ENCODE assay signal across 18 cellular contexts in the genomic region with DNA sequence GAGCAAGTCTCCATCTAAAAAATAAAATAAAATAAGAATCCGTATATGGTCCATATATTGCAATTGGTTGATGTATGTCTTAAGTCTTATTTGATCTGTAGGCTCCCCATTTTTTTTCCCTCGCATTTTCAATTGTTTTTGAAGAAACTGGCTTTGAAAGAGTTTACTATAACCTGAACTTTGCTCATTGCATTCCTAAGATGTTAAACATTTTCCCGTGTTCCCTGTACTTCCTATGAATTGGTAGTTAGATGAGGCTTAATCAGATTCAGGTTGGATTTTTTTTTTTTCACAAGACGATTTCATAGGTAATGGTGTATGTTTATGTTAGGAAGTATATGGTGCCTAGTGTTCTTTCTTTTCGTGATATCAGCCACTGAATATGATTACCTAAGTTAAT. TPM values are rescaled to one million over a fixed set of nuclear protein-coding genes. Genes with fewer than 3 reads are reported as not detected.
A peak's percentile ranks its signal among the peaks of the same experiment; 100 is the strongest.
DNase-seq lines count a peak whose midpoint lies in the region; ATAC-seq and TF ChIP-seq lines count a peak whose summit lies in the region.
"Had no signal": no experiment of that assay in that cellular context is flagged by ENCODE, and none has a peak within 500 bp of the region (broad histone marks: within the 10 kb centered on the region; RNA-seq: fewer than 3 reads in every experiment).

No MANE protein-coding gene starts in this region.

- TF ChIP-seq CTCF in epithelial cell of esophagus (IDR thresholded peaks at IDR 0.05; ENCODE audit: insufficient read depth, low read depth, low read length, missing control alignments) = no peak

- in situ Hi-C loops in Caki2 (cut with HindIII; ENCODE audit: low pct_unique_long_range_greater_than_20kb, low sequenced_read_pairs) = no loop called here

- no peak overlapping the region for H3K4me3 ChIP-seq in epithelial cell of esophagus (ENCODE audit: low read length)
- H3K4me3 ChIP-seq: K562, SK-N-MC had no signal

- no peak for ATAC-seq in HG03196 (IDR thresholded peaks at IDR 0.05; ENCODE audit: unreplicated experiment)
- ATAC-seq: K562 had no signal

- DNase-seq in Caki2 (ENCODE audit: low read depth) (peak; percentile 43), NCI-H226 (peak; percentile 15), epithelial cell of esophagus (ENCODE audit: low read depth) (peak; percentile 45), kidney tubule cell (ENCODE audit: low spot score) (peak; percentile 63), DMS114 treated with DMSO at 0.1 percent for 48 hours (lab: John Stamatoyannopoulos, UW; ENCODE audit: unreplicated experiment) (no peak), midbrain (lab: John Stamatoyannopoulos, UW) (no peak), dedifferentiated amniotic fluid mesenchymal stem cell (ENCODE audit: extremely low spot score) (no peak)
- DNase-seq: NCI-H1105 treated with DMSO at 0.1 percent for 48 hours; NCI-H1694; NCI-H2081 treated with DMSO at 0.1 percent for 48 hours; NCI-H510A; NCI-H748 treated with DMSO at 0.1 percent for 48 hours; NK-92 treated with Interleukin-12 subunit alpha and Interleukin-12 subunit beta, amount 100 ng/mL, for 24 hours; SHP77 had no signal

RNA-seq across cellular contexts. Expression of a gene that starts 3.3 kb away (rescaled TPM):
- 0.37 TPM in 1 of 2 replicates, not detected in the other for total RNA-seq in Caki2 (2014; rRNA removed; shearing (Covaris generic); ENCODE audit: low replicate concordance)

RNA-seq across cellular contexts. Expression of a gene that starts 3.4 kb away (rescaled TPM):
- 0.49 and 5.7 TPM in 2 replicates for total RNA-seq in Caki2 (2014; rRNA removed; shearing (Covaris generic); ENCODE audit: low replicate concordance)
- total RNA-seq: H4 had no signal

RNA-seq across cellular contexts. Expression of a gene that starts 50.6 kb away (rescaled TPM):
- total RNA-seq in Caki2 (2014; rRNA removed; shearing (Covaris generic); ENCODE audit: low replicate concordance) = 20.5 and 21.2 TPM in 2 replicates

Comparison
In these comparisons a context has a peak if more than half of its experiments do, and no peak if none do; other contexts are left out.
1. DNase-seq: peak in Caki2 (single experiment), NCI-H226 (single experiment), epithelial cell of esophagus (single experiment) and kidney tubule cell (single experiment); none in DMS114 treated with DMSO at 0.1 percent for 48 hours (single experiment), midbrain (single experiment) and dedifferentiated amniotic fluid mesenchymal stem cell (single experiment).